ENCODE assay signal across 17 cellular contexts in the genomic region with DNA sequence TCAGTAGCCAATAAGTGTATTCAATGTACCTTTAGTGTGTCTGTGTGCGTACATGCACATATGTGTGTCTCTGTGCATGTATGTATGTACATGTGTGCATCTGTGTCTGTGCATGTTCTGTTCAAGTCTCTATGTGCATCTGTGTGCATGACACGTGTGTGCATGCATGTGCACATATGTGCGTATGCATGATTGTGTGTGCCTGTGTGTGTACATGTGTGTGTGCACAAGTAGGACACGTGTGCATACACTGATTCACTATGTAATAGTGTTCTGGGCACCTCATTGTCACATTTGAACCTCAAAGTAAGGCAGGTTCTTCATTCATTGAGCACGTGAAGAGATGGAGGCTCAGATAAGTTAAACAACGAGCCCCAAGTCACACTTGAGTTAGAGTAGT.
DNase-seq lines count a peak whose midpoint lies in the region; ATAC-seq, FAIRE-seq and TF ChIP-seq lines count a peak whose summit lies in the region.
"Had no signal": no experiment of that assay in that cellular context is flagged by ENCODE, and none has a peak within 500 bp of the region (broad histone marks: within the 10 kb centered on the region; RNA-seq: fewer than 3 reads in every experiment).

No MANE protein-coding gene starts in this region.

- no peak overlapping the region for H2BK5ac ChIP-seq in mesenchymal stem cell (ENCODE audit: low read depth, low read length, poor library complexity, severe bottlenecking)

- TF ChIP-seq POLR2A in GM12891 (IDR thresholded peaks at IDR 0.05; ENCODE audit: low read depth, low read length) (no peak), vagina (IDR thresholded peaks at IDR 0.05) (no peak)

- no peak for DNase-seq in GM12891 (ENCODE audit: insufficient read length, low spot score)
- no peak for DNase-seq in central memory CD8-positive, alpha-beta T cell (ENCODE audit: low spot score in 2 of 2)
- DNase-seq in mesenchymal stem cell: no peak
- DNase-seq in vagina (ENCODE audit: extremely low spot score in 2 of 2): peak; percentile 22 to 43
- no peak for DNase-seq in NOMO-1 treated with dmso at 0.1 percent for 144 hours (lab: John Stamatoyannopoulos, UW; ENCODE audit: unreplicated experiment)
- DNase-seq in HK-2 (ENCODE audit: unreplicated experiment): no peak
- DNase-seq in NCI-H69 (lab: John Stamatoyannopoulos, UW): no peak
- DNase-seq: BE2C; CD4-positive, alpha-beta memory T cell; DMS153; EL; HCEC 1CT; HFFc6 had no signal

- no peak overlapping the region for H3K4me3 Mint-ChIP-seq in central memory CD8-positive, alpha-beta T cell
- H3K4me3 Mint-ChIP-seq: CD4-positive, alpha-beta memory T cell; HFFc6 had no signal

- no peak overlapping the region for H3K9ac ChIP-seq in mesenchymal stem cell (ENCODE audit: low read length)

- H3K4me1 ChIP-seq in mesenchymal stem cell (ENCODE audit: control insufficient read depth, insufficient read depth, low read depth, low read length) (no peaks in the 10 kb centered on the region), vagina (no peaks in the 10 kb centered on the region)

- no peak overlapping the region for H3K4me3 ChIP-seq in mesenchymal stem cell (ENCODE audit: insufficient read depth in 1 of 2, low read depth in 1 of 2, low read length in 2 of 2)
- H3K4me3 ChIP-seq in vagina: no peak overlapping the region

- no peak overlapping the region for H2BK120ac ChIP-seq in mesenchymal stem cell (ENCODE audit: low read depth, low read length)

- H2BK12ac ChIP-seq in mesenchymal stem cell (ENCODE audit: low read length in 2 of 2): no peak overlapping the region

- no peak overlapping the region for H2AFZ ChIP-seq in mesenchymal stem cell (ENCODE audit: low read depth, low read length)

- no peak overlapping the region for H2AK5ac ChIP-seq in mesenchymal stem cell (ENCODE audit: low read length, severe bottlenecking)

- H3K4me1 Mint-ChIP-seq in central memory CD8-positive, alpha-beta T cell: no peaks in the 10 kb centered on the region

- H3K27ac Mint-ChIP-seq in central memory CD8-positive, alpha-beta T cell (ENCODE audit: low read depth): peak overlapping the region; percentile 60
- H3K27ac Mint-ChIP-seq: CD4-positive, alpha-beta memory T cell; HFFc6 had no signal

- no peak overlapping the region for H2BK15ac ChIP-seq in mesenchymal stem cell (ENCODE audit: low read depth, poor library complexity, severe bottlenecking)

- no peak overlapping the region for H3K4ac ChIP-seq in mesenchymal stem cell (ENCODE audit: low read depth in 1 of 2, low read length in 2 of 2)

- H3K9me3 Mint-ChIP-seq in central memory CD8-positive, alpha-beta T cell: no peaks in the 10 kb centered on the region
- H3K9me3 Mint-ChIP-seq: HFFc6 had no signal

- H4K91ac ChIP-seq in mesenchymal stem cell (ENCODE audit: low read length): peak overlapping the region; percentile 15

- no peak for TF ChIP-seq CTCF in vagina (IDR thresholded peaks at IDR 0.05)

- no peak overlapping the region for H4K8ac ChIP-seq in mesenchymal stem cell (ENCODE audit: low read length)

- no peak overlapping the region for H3K4me2 ChIP-seq in mesenchymal stem cell (ENCODE audit: low read length, poor library complexity, severe bottlenecking)

- peak overlapping the region in 1 of 2 experiments; percentile 22 for H3K18ac ChIP-seq in mesenchymal stem cell (ENCODE audit: low read depth in 1 of 2, low read length in 2 of 2)

- peak; percentile 74 for FAIRE-seq in GM12891 (lab: Jason Lieb, UNC)
- FAIRE-seq: A204.1, D721Med, G401.6 had no signal

- peak overlapping the region in 1 of 2 experiments; percentile 22 for H3K14ac ChIP-seq in mesenchymal stem cell (ENCODE audit: low read length in 2 of 2)

- no peaks in the 10 kb centered on the region for H3K79me1 ChIP-seq in mesenchymal stem cell (replicated peaks; ENCODE audit: low read length, poor library complexity, severe bottlenecking)

- H3K36me3 ChIP-seq in mesenchymal stem cell (ENCODE audit: control insufficient read depth in 1 of 2, insufficient read depth in 2 of 2, low read depth in 1 of 2, low read length in 2 of 2) (no peaks in the 10 kb centered on the region), vagina (no peaks in the 10 kb centered on the region)
- H3K36me3 ChIP-seq: BE2C had no signal

- H3K27me3 Mint-ChIP-seq in central memory CD8-positive, alpha-beta T cell: peaks cover 41% of the 10 kb centered on the region

- H3K23ac ChIP-seq in mesenchymal stem cell (ENCODE audit: low read length in 2 of 2): no peak overlapping the region

- ATAC-seq in central memory CD8-positive, alpha-beta T cell (replicated peaks; ENCODE audit: extremely low read depth, poor library complexity, severe bottlenecking): no peak

- peaks cover 0 to 4% of the 10 kb centered on the region in 2 experiments for H3K27me3 ChIP-seq in mesenchymal stem cell (ENCODE audit: control insufficient read depth in 1 of 2, insufficient read depth in 1 of 2, low read length in 2 of 2)
- H3K27me3 ChIP-seq in vagina: no peaks in the 10 kb centered on the region

- H3K9me3 ChIP-seq in mesenchymal stem cell (ENCODE audit: control insufficient read depth, low read length): no peaks in the 10 kb centered on the region
- H3K9me3 ChIP-seq in vagina: no peaks in the 10 kb centered on the region
- H3K9me3 ChIP-seq: BE2C had no signal

- H3K27ac ChIP-seq in mesenchymal stem cell (ENCODE audit: low read length, poor library complexity, severe bottlenecking) (no peak overlapping the region), vagina (no peak overlapping the region)
- H3K27ac ChIP-seq: C4-2B had no signal

- intact Hi-C loops in vagina (cut with DNase I): no loop called here

- 94% methylated on average over 6 of the region's 6 CpGs for WGBS in mesenchymal stem cell

- H3K36me3 Mint-ChIP-seq in central memory CD8-positive, alpha-beta T cell (ENCODE audit: insufficient read depth): no peaks in the 10 kb centered on the region
- H3K36me3 Mint-ChIP-seq: CD4-positive, alpha-beta memory T cell had no signal

TF ChIP-seq in GM12891, 5 proteins besides CTCF, POLR2A, EP300 and RAD21:
- no peak for TF ChIP-seq SPI1 (IDR thresholded peaks at IDR 0.05; ENCODE audit: low read depth, low read length)
- no peak for TF ChIP-seq POU2F2 (IDR thresholded peaks at IDR 0.05; ENCODE audit: low read depth, low read length)
- TF ChIP-seq POLR2AphosphoS5 (IDR thresholded peaks at IDR 0.05; ENCODE audit: low read depth, low read length): no peak
- TF ChIP-seq PAX5 (IDR thresholded peaks at IDR 0.05; ENCODE audit: insufficient read depth, low read length, severe bottlenecking): no peak
- TF ChIP-seq TAF1 (IDR thresholded peaks at IDR 0.05; ENCODE audit: low read depth, low read length): no peak

Comparison
In these comparisons a context has a peak if more than half of its experiments do, and no peak if none do; other contexts are left out.
1. DNase-seq: peak in vagina (2 of 2); none in GM12891 (single experiment), central memory CD8-positive, alpha-beta T cell (0 of 2), mesenchymal stem cell (single experiment), NOMO-1 treated with dmso at 0.1 percent for 144 hours (single experiment), HK-2 (single experiment) and NCI-H69 (single experiment).